In genomic region chrX:71095033-71095432, GRCh38 we compare ENCODE assay signal across 1 cellular context.
TF ChIP-seq lines count a peak whose summit lies in the region.

No MANE protein-coding gene starts in this region.

TF ChIP-seq in K562, 482 proteins besides CTCF, POLR2A, EP300 and RAD21 (continued from another document and continues in another):
- TF ChIP-seq PATZ1 (CRISPR knock-in tag; IDR thresholded peaks at IDR 0.05; ENCODE audit: borderline replicate concordance): no peak
- TF ChIP-seq SETDB1 (IDR thresholded peaks at IDR 0.05; ENCODE audit: low read length): no peak
- peak; percentile 20; the same call in 1 of the 2 replicates for TF ChIP-seq BCOR (IDR thresholded peaks at IDR 0.05)
- TF ChIP-seq XRCC5 (IDR thresholded peaks at IDR 0.05; ENCODE audit: low read depth, low read length): no peak
- 0 out of 2 replicates have a peak, but pooled peaks have one; percentile 22 for TF ChIP-seq CC2D1A (IDR thresholded peaks at IDR 0.05)
- no peak for TF ChIP-seq BHLHE40 (IDR thresholded peaks at IDR 0.05; ENCODE audit: low read length)
- no peak for TF ChIP-seq BRF2 (IDR thresholded peaks at IDR 0.05; ENCODE audit: borderline replicate concordance, insufficient read depth, insufficient read length)
- TF ChIP-seq U2AF2 (optimal IDR thresholded peaks at IDR 0.05; ENCODE audit: low read depth, low read length): no peak
- no peak for TF ChIP-seq POLR2AphosphoS2 (IDR thresholded peaks at IDR 0.05; ENCODE audit: low read length)
- 0 out of 2 replicates have a peak, but pooled peaks have one; percentile 56 for TF ChIP-seq PHB2 (IDR thresholded peaks at IDR 0.05; ENCODE audit: low read depth)
- TF ChIP-seq MCM2 (IDR thresholded peaks at IDR 0.05; ENCODE audit: low read depth): no peak
- no peak for TF ChIP-seq ZNF511 (CRISPR knock-in tag; IDR thresholded peaks at IDR 0.05)
- TF ChIP-seq ZNF445 (CRISPR knock-in tag; IDR thresholded peaks at IDR 0.05; ENCODE audit: low read depth): no peak
- TF ChIP-seq ZNF695 (CRISPR knock-in tag; IDR thresholded peaks at IDR 0.05): no peak
- TF ChIP-seq ESRRA (IDR thresholded peaks at IDR 0.05; ENCODE audit: borderline replicate concordance, low read depth): no peak
- TF ChIP-seq ZNF639 (CRISPR knock-in tag; conservative IDR thresholded peaks at IDR 0.05 in 1 of 2, IDR thresholded peaks at IDR 0.05 in 1 of 2): no peak
- no peak for TF ChIP-seq GTF2F1 (IDR thresholded peaks at IDR 0.05; ENCODE audit: low read depth, low read length)
- TF ChIP-seq ZNF143 (CRISPR knock-in tag; IDR thresholded peaks at IDR 0.05): no peak
- TF ChIP-seq ZNF75A (CRISPR knock-in tag; IDR thresholded peaks at IDR 0.05): no peak
- no peak for TF ChIP-seq CBX1 (IDR thresholded peaks at IDR 0.05; ENCODE audit: low read depth)
- no peak for TF ChIP-seq ZNF696 (CRISPR knock-in tag; conservative IDR thresholded peaks at IDR 0.05)
- no peak for TF ChIP-seq ZNF282 (CRISPR knock-in tag; IDR thresholded peaks at IDR 0.05)
- no peak for TF ChIP-seq SREBF2 (CRISPR knock-in tag; IDR thresholded peaks at IDR 0.05)
- TF ChIP-seq RNF219 (CRISPR knock-in tag; IDR thresholded peaks at IDR 0.05): no peak
- TF ChIP-seq SIRT6 (IDR thresholded peaks at IDR 0.05; ENCODE audit: low read depth, low read length): no peak
- TF ChIP-seq ELF4 (CRISPR knock-in tag; IDR thresholded peaks at IDR 0.05): no peak
- no peak for TF ChIP-seq ARID4B (CRISPR knock-in tag; IDR thresholded peaks at IDR 0.05)
- no peak for TF ChIP-seq AFF1 (IDR thresholded peaks at IDR 0.05; ENCODE audit: low read depth in 1 of 2, partially characterized antibody in 2 of 2)
- peak; percentile 89 for TF ChIP-seq CBFA2T3 (IDR thresholded peaks at IDR 0.05)
- no peak for TF ChIP-seq ZNF277 (CRISPR knock-in tag; IDR thresholded peaks at IDR 0.05; ENCODE audit: borderline replicate concordance)
- TF ChIP-seq TEAD2 (tag; IDR thresholded peaks at IDR 0.05): no peak
- no peak for TF ChIP-seq ZNF354B (CRISPR knock-in tag; IDR thresholded peaks at IDR 0.05)
- TF ChIP-seq TBL1XR1 (IDR thresholded peaks at IDR 0.05; ENCODE audit: low read length in 2 of 2): no peak
- TF ChIP-seq ZNF23 (CRISPR knock-in tag; IDR thresholded peaks at IDR 0.05): no peak
- no peak for TF ChIP-seq GTF2A2 (tag; IDR thresholded peaks at IDR 0.05)
- TF ChIP-seq MYC (IDR thresholded peaks at IDR 0.05; ENCODE audit: low read depth, low read length): no peak
- no peak for TF ChIP-seq MYC (CRISPR knock-in tag; IDR thresholded peaks at IDR 0.05; ENCODE audit: borderline replicate concordance, low read depth)
- TF ChIP-seq GATAD2A (IDR thresholded peaks at IDR 0.05): peak; percentile 78; the same call in 1 of the 2 replicates
- TF ChIP-seq XRCC3 (IDR thresholded peaks at IDR 0.05): no peak
- TF ChIP-seq CUX1 (CRISPR knock-in tag; IDR thresholded peaks at IDR 0.05): no peak
- TF ChIP-seq ZFP30 (CRISPR knock-in tag; IDR thresholded peaks at IDR 0.05; ENCODE audit: borderline replicate concordance): no peak
